In the genomic region with DNA sequence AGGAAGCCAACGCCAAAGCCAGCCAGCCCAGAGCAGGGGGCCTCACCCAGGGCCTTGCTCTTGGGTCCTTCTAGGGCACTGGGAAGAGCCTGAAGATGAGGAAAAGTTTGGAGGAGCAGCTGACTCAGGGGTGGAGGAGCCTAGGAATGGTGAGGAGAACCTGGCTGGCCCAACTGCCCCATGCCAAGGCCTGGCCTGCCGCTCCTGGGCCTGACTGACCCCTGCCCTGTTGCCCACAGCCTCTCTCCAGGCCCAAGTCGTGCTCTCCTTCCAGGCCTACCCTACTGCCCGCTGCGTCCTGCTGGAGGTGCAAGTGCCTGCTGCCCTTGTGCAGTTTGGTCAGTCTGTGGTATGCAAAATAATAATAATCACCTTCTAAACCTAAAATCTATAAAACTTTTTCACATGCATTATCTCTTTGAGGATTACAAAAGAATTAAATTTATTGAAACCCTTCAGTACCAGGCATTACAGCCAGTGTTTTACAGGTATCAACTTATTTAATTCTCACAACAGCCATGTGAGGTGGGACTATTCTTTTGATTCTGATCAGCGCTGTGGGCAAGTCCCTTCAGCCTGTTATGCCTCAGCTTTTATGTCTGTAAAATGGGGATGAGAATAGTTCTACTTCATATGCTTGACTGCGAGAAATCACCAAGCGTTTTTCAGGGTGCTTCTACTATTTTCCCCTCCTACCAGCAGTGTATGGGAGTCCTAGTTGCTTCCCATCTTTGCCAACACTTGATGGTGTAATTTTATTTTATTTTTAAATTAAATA, we compare ENCODE assay signal across 21 cellular contexts. TPM values are rescaled to one million over a fixed set of nuclear protein-coding genes. Genes with fewer than 3 reads are reported as not detected.
DNase-seq lines count a peak whose midpoint lies in the region; TF ChIP-seq lines count a peak whose summit lies in the region.
"Had no signal": no experiment of that assay in that cellular context is flagged by ENCODE, and none has a peak within 500 bp of the region (broad histone marks: within the 10 kb centered on the region; RNA-seq: fewer than 3 reads in every experiment).

No MANE protein-coding gene starts in this region.

- no peaks in the 10 kb centered on the region for H4K20me1 ChIP-seq in PC-9 (ENCODE audit: insufficient read depth)

- intact Hi-C loops in PC-9 (cut with micrococcal nuclease; ENCODE audit: unreplicated experiment) (no loop called here), sigmoid colon (cut with DNase I) (no loop called here)

- WGBS in sigmoid colon, 2 donors = 95 to 96% methylated on average over 8 of the region's 8 CpGs

- BruUV-seq in PC-9 (replicated peaks; lab: Mats Ljungman, UMichigan) = no TSS peak

- no peak for TF ChIP-seq POLR2A in sigmoid colon (IDR thresholded peaks at IDR 0.05)

- 0 out of 2 replicates have a peak, but pooled peaks cover 5% of the 10 kb centered on the region for H3F3A ChIP-seq in PC-9 (ENCODE audit: insufficient read depth, low read depth)

- H3K79me2 ChIP-seq in ACC112 (ENCODE audit: control insufficient read depth, insufficient read depth, low read length, unreplicated experiment) (peaks cover 13% of the 10 kb centered on the region), PC-9 (ENCODE audit: low read depth) (no peaks in the 10 kb centered on the region)

- H3K4me3 ChIP-seq in ACC112 (ENCODE audit: low read depth, low read length) = peak overlapping the region; percentile 83
- no peak overlapping the region for H3K4me3 ChIP-seq in PC-9
- peak overlapping the region; percentile 63 for H3K4me3 ChIP-seq in fibroblast of mammary gland (ENCODE audit: control insufficient read depth, low read depth, low read length)
- H3K4me3 ChIP-seq in sigmoid colon = no peak overlapping the region
- H3K4me3 ChIP-seq: HAP-1 had no signal

- H3K4me1 ChIP-seq in ACC112 (ENCODE audit: control insufficient read depth, insufficient read depth, low read length, unreplicated experiment) (peaks cover 25% of the 10 kb centered on the region), PC-9 (replicated peaks; ENCODE audit: insufficient read depth) (peaks cover 26% of the 10 kb centered on the region), sigmoid colon (peaks cover 0 to 51% (median 44%) of the 10 kb centered on the region in 4 donors)

- H3K9me3 ChIP-seq in PC-9 (ENCODE audit: insufficient read depth, low read depth) = no peaks in the 10 kb centered on the region
- H3K9me3 ChIP-seq in sigmoid colon = no peaks in the 10 kb centered on the region
- H3K9me3 ChIP-seq: HAP-1 had no signal

- peak overlapping the region; percentile 95 for H3K4me2 ChIP-seq in PC-9

- TF ChIP-seq CTCF in PC-9 (conservative IDR thresholded peaks at IDR 0.05) = no peak
- TF ChIP-seq CTCF in fibroblast of mammary gland (conservative IDR thresholded peaks at IDR 0.05; ENCODE audit: control insufficient read depth, insufficient read depth, low read depth, low read length) = no peak
- TF ChIP-seq CTCF in sigmoid colon (IDR thresholded peaks at IDR 0.05) = no peak

- CTCF ChIA-PET in PC-9 (lab: Charles Lee) = no interaction called here

- H3K27me3 ChIP-seq in ACC112 (ENCODE audit: insufficient read depth, low read length) (no peaks in the 10 kb centered on the region), PC-9 (ENCODE audit: insufficient read depth, low read depth) (no peaks in the 10 kb centered on the region), sigmoid colon (no peaks in the 10 kb centered on the region)
- H3K27me3 ChIP-seq: brain microvascular endothelial cell had no signal

- TF ChIP-seq EP300 in sigmoid colon (IDR thresholded peaks at IDR 0.05) = no peak

- no peaks in the 10 kb centered on the region for H3K9me2 ChIP-seq in PC-9 (ENCODE audit: insufficient read depth)

- H3K27ac ChIP-seq in ACC112 (ENCODE audit: low read depth, low read length) = no peak overlapping the region
- H3K27ac ChIP-seq in PC-9 = no peak overlapping the region
- peak overlapping the region in 3 of 4 donors; percentile 96 to 98 (median 97) for H3K27ac ChIP-seq in sigmoid colon
- H3K27ac ChIP-seq: brain microvascular endothelial cell had no signal

- DNase-seq in PC-9 (no peak), fibroblast of mammary gland (ENCODE audit: low read depth) (no peak), sigmoid colon (no peak)
- no peak for DNase-seq in stimulated activated CD4-positive, alpha-beta T cell treated with anti-CD3 and anti-CD28 coated beads, Interleukin-2, amount 100 ng/mL, for 48 hours
- DNase-seq in activated CD4-positive, alpha-beta T cell treated with anti-CD3 and anti-CD28 coated beads for 48 hours = no peak
- DNase-seq in activated T-cell treated with anti-CD3 and anti-CD28 coated beads, Interleukin-2, amount 50 U/mL, for 48 hours = no peak
- no peak for DNase-seq in activated CD4-positive, CD25-positive, alpha-beta regulatory T cell treated with anti-CD3 and anti-CD28 coated beads, Interleukin-2, amount 50 U/mL, for 72 hours
- DNase-seq: ACHN; activated naive CD8-positive, alpha-beta T cell treated with anti-CD3 and anti-CD28 coated beads, Interleukin-2, amount 10 ng/mL, durations not matched to agents 7 days and 5 days; brain microvascular endothelial cell; cortex of kidney; DMS 273 treated with DMSO at 0.1 percent for 48 hours; NCI-H1436; NCI-H2171; NCI-H748 treated with DMSO at 0.1 percent for 48 hours; occipital lobe; OCI-M1; T-helper 2 cell had no signal

- H3K36me3 ChIP-seq in ACC112 (ENCODE audit: insufficient read depth, low read length) = no peaks in the 10 kb centered on the region; the same call in 1 of the 2 replicates
- H3K36me3 ChIP-seq in PC-9 (ENCODE audit: low read depth) = no peaks in the 10 kb centered on the region
- H3K36me3 ChIP-seq in sigmoid colon = peaks cover 0 to 32% (median 5%) of the 10 kb centered on the region in 4 donors
- H3K36me3 ChIP-seq: brain microvascular endothelial cell, HAP-1 had no signal

- POLR2A ChIA-PET in PC-9 (lab: Charles Lee; ENCODE audit: unreplicated experiment) = no interaction called here

- H2AFZ ChIP-seq in ACC112 (ENCODE audit: low read length, unreplicated experiment) (no peak overlapping the region), PC-9 (no peak overlapping the region)

RNA-seq across cellular contexts. Expression of a gene that starts 1.6 kb away (rescaled TPM):
- total RNA-seq in PC-9 (2021) = 45.0 and 54.6 TPM in 2 replicates
- total RNA-seq in sigmoid colon = 10 to 100 TPM; 57.8 to 88.9 (median 66.3) TPM
- 10 to 100 TPM in 2 of 3 donors, 1 to 10 TPM in 1; 9.9 to 36.5 (median 13.8) TPM for polyA plus RNA-seq in sigmoid colon

RNA-seq across cellular contexts. Expression of a gene that starts 15.2 kb away (rescaled TPM):
- total RNA-seq in PC-9 (2021) (30.7 TPM in 2 replicates), sigmoid colon (10 to 100 TPM; 31.4 to 67.8 (median 54.7) TPM)
- 10 to 100 TPM in 1 of 3 donors, 1 to 10 TPM in 2; 4.8 to 33.7 (median 6.7) TPM for polyA plus RNA-seq in sigmoid colon

RNA-seq across cellular contexts. Expression of a gene that starts 15.8 kb away (rescaled TPM):
- total RNA-seq in PC-9 (2021) (22.7 and 23.8 TPM in 2 replicates), sigmoid colon (1 to 10 TPM in 2 of 4 donors, under 1 TPM in 2; 0.68 to 2.5 (median 1.3) TPM)
- 10 to 100 TPM; 11.4 to 46.3 (median 12.7) TPM for polyA plus RNA-seq in sigmoid colon
- total RNA-seq: occipital lobe had no signal
- polyA plus RNA-seq: CD14-positive monocyte had no signal

RNA-seq across cellular contexts. Expression of a gene that starts 28.0 kb away (rescaled TPM):
- total RNA-seq in PC-9 (2021) (46.7 and 52.4 TPM in 2 replicates), sigmoid colon (10 to 100 TPM; 33.7 to 55.1 (median 45.9) TPM)
- 10 to 100 TPM; 24.7 to 44.4 (median 33.0) TPM for polyA plus RNA-seq in sigmoid colon

RNA-seq across cellular contexts. Expression of a gene that starts 33.8 kb away (rescaled TPM):
- total RNA-seq in PC-9 (2021) (0.90 and 0.93 TPM in 2 replicates), sigmoid colon (1 to 10 TPM; 1.5 to 2.6 (median 2.2) TPM)
- under 1 TPM; 0.46 to 0.90 (median 0.60) TPM for polyA plus RNA-seq in sigmoid colon

Comparison
In these comparisons a context has a peak if more than half of its experiments do, and no peak if none do; other contexts are left out.
1. H3K27ac ChIP-seq: peak in sigmoid colon (3 of 4); none in ACC112 (single experiment) and PC-9 (single experiment).
2. H3K4me3 ChIP-seq: peak in ACC112 (single experiment) and fibroblast of mammary gland (single experiment); none in PC-9 (single experiment) and sigmoid colon (0 of 4).